Comparison of ENCODE assay signal across 19 cellular contexts in the genomic region with DNA sequence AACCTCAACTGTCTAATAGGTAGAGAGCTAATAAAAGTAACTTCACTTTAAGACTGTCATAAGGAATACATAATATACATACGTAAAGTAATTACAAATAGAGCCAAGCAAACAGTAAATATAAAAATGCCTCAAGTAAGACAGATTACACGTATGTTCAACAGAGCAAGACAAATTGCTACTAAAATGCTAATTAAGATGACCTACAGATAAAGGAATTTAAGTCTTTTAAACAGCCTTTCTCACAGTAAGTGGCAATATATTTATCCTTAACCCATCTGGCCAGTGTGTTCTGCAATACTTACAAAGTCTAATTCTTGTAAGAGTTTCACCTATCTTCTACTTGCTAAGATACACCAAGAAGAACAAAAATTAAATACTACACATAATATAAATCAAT. TPM values are rescaled to one million over a fixed set of nuclear protein-coding genes. Genes with fewer than 3 reads are reported as not detected.
DNase-seq lines count a peak whose midpoint lies in the region; ATAC-seq and TF ChIP-seq lines count a peak whose summit lies in the region.
"Had no signal": no experiment of that assay in that cellular context is flagged by ENCODE, and none has a peak within 500 bp of the region (broad histone marks: within the 10 kb centered on the region; RNA-seq: fewer than 3 reads in every experiment).

No MANE protein-coding gene starts in this region.

- peaks cover 28% of the 10 kb centered on the region for H3K36me3 ChIP-seq in cardiac muscle cell
- H3K36me3 ChIP-seq in heart right ventricle: peaks cover 0 to 73% (median 15%) of the 10 kb centered on the region in 9 donors

- DNase-seq in cardiac muscle cell (ENCODE audit: low read depth in 1 of 2, low spot score in 1 of 2): no peak
- no peak for DNase-seq in heart right ventricle
- DNase-seq in activated naive CD8-positive, alpha-beta T cell treated with anti-CD3 and anti-CD28 coated beads, Interleukin-2, amount 50 U/mL, for 24 hours: no peak
- DNase-seq in glomerular visceral epithelial cell (ENCODE audit: extremely low spot score): no peak
- DNase-seq in NCI-H69 (lab: John Stamatoyannopoulos, UW): no peak
- DNase-seq: AML-193, DMS153, EL, MV-4-11, NCI-H1417 treated with DMSO at 0.1 percent for 48 hours, NCI-H1930, PC-3, SJCRH30 had no signal

- no peak overlapping the region for H3K4me3 ChIP-seq in cardiac muscle cell
- H3K4me3 ChIP-seq in heart right ventricle: no peak overlapping the region
- H3K4me3 ChIP-seq: SJCRH30 had no signal

- peaks cover 66% of the 10 kb centered on the region for H3K4me1 Mint-ChIP-seq in activated naive CD8-positive, alpha-beta T cell treated with anti-CD3 and anti-CD28 coated beads, Interleukin-2, amount 50 U/mL, for 24 hours

- no peaks in the 10 kb centered on the region for H3K9me3 Mint-ChIP-seq in activated naive CD8-positive, alpha-beta T cell treated with anti-CD3 and anti-CD28 coated beads, Interleukin-2, amount 50 U/mL, for 24 hours
- H3K9me3 Mint-ChIP-seq: CD14-positive monocyte had no signal

- no peaks in the 10 kb centered on the region for H3K27me3 Mint-ChIP-seq in activated naive CD8-positive, alpha-beta T cell treated with anti-CD3 and anti-CD28 coated beads, Interleukin-2, amount 50 U/mL, for 24 hours

- no peak for TF ChIP-seq CTCF in cardiac muscle cell (IDR thresholded peaks at IDR 0.05; ENCODE audit: low read depth, low read length)
- no peak for TF ChIP-seq CTCF in heart right ventricle (IDR thresholded peaks at IDR 0.05)
- TF ChIP-seq CTCF in VCaP (conservative IDR thresholded peaks at IDR 0.05): no peak

- H3K27ac ChIP-seq in cardiac muscle cell: peak overlapping the region; percentile 81
- H3K27ac ChIP-seq in heart right ventricle: no peak overlapping the region
- peak overlapping the region; percentile 8; the same call in 1 of the 2 replicates for H3K27ac ChIP-seq in VCaP
- H3K27ac ChIP-seq: HL-60, RWPE1, SJCRH30 had no signal

- ATAC-seq in heart right ventricle: no peak
- no peak for ATAC-seq in activated naive CD8-positive, alpha-beta T cell treated with anti-CD3 and anti-CD28 coated beads, Interleukin-2, amount 50 U/mL, for 24 hours
- no peak for ATAC-seq in HG02840 (IDR thresholded peaks at IDR 0.05; ENCODE audit: low FRiP score, unreplicated experiment)
- ATAC-seq in GM18517 (IDR thresholded peaks at IDR 0.05; ENCODE audit: unreplicated experiment): no peak

- H3K27me3 ChIP-seq in cardiac muscle cell (no peaks in the 10 kb centered on the region), heart right ventricle (no peaks in the 10 kb centered on the region)
- H3K27me3 ChIP-seq: SJCRH30 had no signal

- H3K4me1 ChIP-seq in cardiac muscle cell (ENCODE audit: low read depth) (peaks cover 26% of the 10 kb centered on the region), heart right ventricle (peaks cover 0 to 25% (median 14%) of the 10 kb centered on the region in 9 donors)

- H3K4me3 Mint-ChIP-seq in activated naive CD8-positive, alpha-beta T cell treated with anti-CD3 and anti-CD28 coated beads, Interleukin-2, amount 50 U/mL, for 24 hours: no peak overlapping the region
- H3K4me3 Mint-ChIP-seq: CD14-positive monocyte had no signal

- H3K9me3 ChIP-seq in cardiac muscle cell (ENCODE audit: low read depth) (no peaks in the 10 kb centered on the region), heart right ventricle (no peaks in the 10 kb centered on the region)
- H3K9me3 ChIP-seq: SJCRH30 had no signal

- H3K27ac Mint-ChIP-seq in activated naive CD8-positive, alpha-beta T cell treated with anti-CD3 and anti-CD28 coated beads, Interleukin-2, amount 50 U/mL, for 24 hours: peak overlapping the region; percentile 1
- H3K27ac Mint-ChIP-seq: CD14-positive monocyte had no signal

- 74 to 86% methylated on average over 2 of the region's 2 CpGs for WGBS in heart right ventricle, 2 donors

- H3K36me3 Mint-ChIP-seq in activated naive CD8-positive, alpha-beta T cell treated with anti-CD3 and anti-CD28 coated beads, Interleukin-2, amount 50 U/mL, for 24 hours (ENCODE audit: low read depth): peaks cover 59% of the 10 kb centered on the region

- intact Hi-C loops in heart right ventricle (cut with DNase I): no loop called here

RNA-seq across cellular contexts. Expression of gene G3BP2, which starts 12.7 kb away (rescaled TPM):
- total RNA-seq in cardiac muscle cell (203 and 210 TPM in 2 replicates), heart right ventricle (100 to 1,000 TPM in 2 of 10 donors, 10 to 100 TPM in 8; 75.7 to 119 (median 89.8) TPM)
- polyA plus RNA-seq in cardiac muscle cell (181 and 194 TPM in 2 replicates), heart right ventricle (10 to 100 TPM; 10.6 to 24.2 TPM)

RNA-seq across cellular contexts. Expression of gene CDKL2, which starts 30.2 kb away (rescaled TPM):
- total RNA-seq in cardiac muscle cell (2.4 and 2.5 TPM in 2 replicates), heart right ventricle (under 1 TPM in 9 of 10 donors, not detected in 1; 0.10 to 0.56 (median 0.34) TPM)
- polyA plus RNA-seq in cardiac muscle cell (2.0 and 4.4 TPM in 2 replicates), heart right ventricle (under 1 TPM in 1 of 2 donors, not detected in 1; 0.01 TPM)
- polyA plus RNA-seq: CD14-positive monocyte had no signal

Comparison
In these comparisons a context has a peak if more than half of its experiments do, and no peak if none do; other contexts are left out.
1. H3K27ac ChIP-seq: peak in cardiac muscle cell (single experiment) and VCaP (single experiment); none in heart right ventricle (0 of 10).